ENCODE assay signal across 8 cellular contexts in genomic region chr11:13276454-13276851, GRCh38. TPM values are rescaled to one million over a fixed set of nuclear protein-coding genes. Genes with fewer than 3 reads are reported as not detected.
A peak's percentile ranks its signal among the peaks of the same experiment; 100 is the strongest.
DNase-seq lines count a peak whose midpoint lies in the region; TF ChIP-seq lines count a peak whose summit lies in the region.

No MANE protein-coding gene starts in this region.

- H3K9me3 ChIP-seq in right atrium auricular region, result no peaks in the 10 kb centered on the region

- H3K36me3 ChIP-seq in H7 (replicated peaks; ENCODE audit: control insufficient read depth, insufficient read depth, low read length) (no peaks in the 10 kb centered on the region), right atrium auricular region (no peaks in the 10 kb centered on the region)

- H3K9me3 Mint-ChIP-seq in activated CD4-positive, alpha-beta memory T cell treated with anti-CD3 and anti-CD28 coated beads for 36 hours, result no peaks in the 10 kb centered on the region

- peak overlapping the region; percentile 60 for H3K4me3 ChIP-seq in H7 (ENCODE audit: insufficient read depth, low read depth, low read length)
- peak overlapping the region; percentile 98 to 100 for H3K4me3 ChIP-seq in right atrium auricular region
- peak overlapping the region; percentile 59 to 99 (median 90) for H3K4me3 ChIP-seq in skin epidermis

- H3K27me3 ChIP-seq in H7 (ENCODE audit: control insufficient read depth, insufficient read depth, low read length), result peaks cover 65% of the 10 kb centered on the region
- H3K27me3 ChIP-seq in right atrium auricular region, result no peaks in the 10 kb centered on the region

- intact Hi-C loops in activated CD4-positive, alpha-beta memory T cell treated with anti-CD3 and anti-CD28 coated beads for 36 hours (cut with micrococcal nuclease), result loop anchor here (2.0 to 5.0 kb wide), 2 partner anchors 68 to 391 kb away; partner anchors contain the start of gene FAR1

- CTCF ChIA-PET in activated CD4-positive, alpha-beta memory T cell treated with anti-CD3 and anti-CD28 coated beads for 36 hours (lab: Charles Lee), result interaction anchor here (0.9 to 2.0 kb wide), 6 partner anchors 38 to 67 kb away, joined by 3 to 12 read pairs (median 4); no protein-coding TSS in a partner anchor

- POLR2A ChIA-PET in activated CD4-positive, alpha-beta memory T cell treated with anti-CD3 and anti-CD28 coated beads for 36 hours (lab: Charles Lee), result interaction anchor here (0.9 to 1.4 kb wide), 2 partner anchors 11 to 21 kb away, joined by 4 read pairs; no protein-coding TSS in a partner anchor

- no peak for TF ChIP-seq CTCF in right atrium auricular region (IDR thresholded peaks at IDR 0.05)

- DNase-seq in H7 (peak; percentile 7), right atrium auricular region (ENCODE audit: low spot score) (no peak), iPS-NIHi11 (ENCODE audit: low spot score) (no peak), NCI-H146 (lab: John Stamatoyannopoulos, UW) (no peak), islet precursor cell (no peak)
- DNase-seq in activated CD4-positive, alpha-beta memory T cell treated with anti-CD3 and anti-CD28 coated beads for 36 hours, result peak; percentile 34
- DNase-seq in stimulated activated CD8-positive, alpha-beta memory T cell treated with anti-CD3 and anti-CD28 coated beads, Interleukin-4, amount 100 ng/mL, for 48 hours, result no peak

- H3K4me3 Mint-ChIP-seq in activated CD4-positive, alpha-beta memory T cell treated with anti-CD3 and anti-CD28 coated beads for 36 hours, result peak overlapping the region; percentile 95

- peaks cover 0 to 27% of the 10 kb centered on the region in 2 donors for H3K4me1 ChIP-seq in right atrium auricular region

- peaks cover 37% of the 10 kb centered on the region for H3K4me1 Mint-ChIP-seq in activated CD4-positive, alpha-beta memory T cell treated with anti-CD3 and anti-CD28 coated beads for 36 hours (ENCODE audit: low read depth)

- H3K27ac ChIP-seq in right atrium auricular region (peak overlapping the region; percentile 86 to 96), skin epidermis (peak overlapping the region in 11 of 21 experiments; percentile 44 to 93 (median 81))

- peaks cover 7% of the 10 kb centered on the region for H3K27me3 Mint-ChIP-seq in activated CD4-positive, alpha-beta memory T cell treated with anti-CD3 and anti-CD28 coated beads for 36 hours

- H3K27ac Mint-ChIP-seq in activated CD4-positive, alpha-beta memory T cell treated with anti-CD3 and anti-CD28 coated beads for 36 hours, result peak overlapping the region; percentile 78

- peaks cover 3% of the 10 kb centered on the region for H3K36me3 Mint-ChIP-seq in activated CD4-positive, alpha-beta memory T cell treated with anti-CD3 and anti-CD28 coated beads for 36 hours

RNA-seq across cellular contexts. Expression of gene BMAL1, which starts 1.1 kb away (rescaled TPM):
- 3.8 and 5.0 TPM in 2 replicates for total RNA-seq in H7 (2014; rRNA removed; shearing (Covaris generic))
- total RNA-seq in activated CD4-positive, alpha-beta memory T cell treated with anti-CD3 and anti-CD28 coated beads for 36 hours, result 10 to 100 TPM; 20.2 to 24.8 TPM
- total RNA-seq in right atrium auricular region, result 10 to 100 TPM; 20.7 to 24.9 TPM

Comparison
In these comparisons a context has a peak if more than half of its experiments do, and no peak if none do; other contexts are left out.
1. DNase-seq: peak in H7 (single experiment) and activated CD4-positive, alpha-beta memory T cell treated with anti-CD3 and anti-CD28 coated beads for 36 hours (single experiment); none in right atrium auricular region (single experiment), iPS-NIHi11 (single experiment), stimulated activated CD8-positive, alpha-beta memory T cell treated with anti-CD3 and anti-CD28 coated beads, Interleukin-4, amount 100 ng/mL, for 48 hours (single experiment), NCI-H146 (single experiment) and islet precursor cell (single experiment).
2. Peak in every context shown above with its lines, with median percentiles within 50 percentile points of each other: H3K4me3 ChIP-seq.